ENCODE assay signal across 22 cellular contexts in the genomic region with DNA sequence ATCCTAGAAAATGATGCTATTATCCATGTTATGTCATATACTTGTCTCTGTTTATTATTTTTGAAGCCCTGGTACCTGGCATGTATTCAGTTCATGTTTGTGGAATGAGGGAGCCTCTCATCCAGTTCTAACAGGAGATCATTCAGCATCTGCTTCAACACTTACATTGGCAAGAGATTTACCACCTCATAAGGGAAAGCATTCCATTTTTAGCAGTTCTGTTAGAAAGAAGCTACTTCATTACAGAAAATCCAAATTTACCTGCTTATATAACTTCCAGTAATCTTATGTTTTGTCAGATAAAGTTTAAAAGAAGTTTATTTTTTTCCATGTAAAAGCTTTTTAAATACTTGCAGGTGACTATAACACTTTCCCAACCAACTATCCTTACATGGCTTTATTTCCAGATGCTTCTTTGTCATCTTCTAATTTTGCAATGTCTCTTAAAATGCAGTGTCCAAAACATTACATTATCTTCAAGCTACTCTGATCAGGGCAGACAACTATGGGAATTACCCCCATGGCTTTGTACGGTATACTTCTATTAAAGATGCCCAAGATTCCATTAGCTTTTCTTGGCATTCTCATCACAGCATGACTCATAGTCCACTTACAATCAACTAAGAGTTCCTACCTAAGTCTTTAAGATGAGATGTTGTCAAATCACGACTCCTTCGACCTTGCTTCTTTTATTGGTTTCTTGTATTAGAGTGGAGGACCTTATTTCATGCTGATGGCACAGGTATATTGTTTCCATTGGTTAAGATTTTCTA.
DNase-seq lines count a peak whose midpoint lies in the region; ATAC-seq and TF ChIP-seq lines count a peak whose summit lies in the region.
"Had no signal": no experiment of that assay in that cellular context is flagged by ENCODE, and none has a peak within 500 bp of the region (broad histone marks: within the 10 kb centered on the region; RNA-seq: fewer than 3 reads in every experiment).

No MANE protein-coding gene starts in this region.

- no peak overlapping the region for H3K27ac ChIP-seq in DND-41 (ENCODE audit: low read length)
- H3K27ac ChIP-seq in IMR-90 (ENCODE audit: insufficient read depth, low read length), result no peak overlapping the region
- no peak overlapping the region for H3K27ac ChIP-seq in breast epithelium
- H3K27ac ChIP-seq: BLaER1, RWPE1 had no signal

- H2AFZ ChIP-seq in DND-41 (ENCODE audit: low read depth, low read length) (0 out of 2 replicates have a peak overlapping the region, but pooled peaks have one; percentile 22), IMR-90 (replicated peaks; ENCODE audit: low read length, poor library complexity) (no peak overlapping the region)
- H2AFZ ChIP-seq: GM23338 had no signal

- H4K5ac ChIP-seq in IMR-90 (ENCODE audit: low read depth, low read length), result no peak overlapping the region

- no peaks in the 10 kb centered on the region for H3K36me3 ChIP-seq in DND-41 (ENCODE audit: insufficient read depth, low read length)
- no peaks in the 10 kb centered on the region for H3K36me3 ChIP-seq in IMR-90 (ENCODE audit: control insufficient read depth, insufficient read depth, low read length)
- H3K36me3 ChIP-seq in breast epithelium, result no peaks in the 10 kb centered on the region
- H3K36me3 ChIP-seq: BLaER1 had no signal

- ATAC-seq in DND-41 (ENCODE audit: insufficient read depth, low read depth) (no peak), IMR-90 (ENCODE audit: low read depth) (no peak), GM19463 (IDR thresholded peaks at IDR 0.05; ENCODE audit: unreplicated experiment) (no peak)
- ATAC-seq: GM23338, K562 had no signal

- no peaks in the 10 kb centered on the region for H3K9me3 ChIP-seq in DND-41 (ENCODE audit: insufficient read depth, low read length, severe bottlenecking)
- H3K9me3 ChIP-seq in IMR-90 (ENCODE audit: control insufficient read depth, insufficient read depth, low read length), result no peaks in the 10 kb centered on the region
- H3K9me3 ChIP-seq in breast epithelium, result no peaks in the 10 kb centered on the region
- H3K9me3 ChIP-seq: BLaER1 had no signal

- no TSS peak for BruUV-seq in IMR-90 (replicated peaks; lab: Mats Ljungman, UMichigan)

- no peak overlapping the region for H4K8ac ChIP-seq in IMR-90 (ENCODE audit: low read depth in 2 of 2, low read length in 2 of 2)

- in situ Hi-C loops in IMR-90 (cut with MboI; ENCODE audit: low sequenced_read_pairs), result no loop called here

- H2AK5ac ChIP-seq in IMR-90 (ENCODE audit: low read depth, low read length), result no peak overlapping the region

- no peak overlapping the region for H3K4ac ChIP-seq in IMR-90 (ENCODE audit: low read depth, low read length)

- TF ChIP-seq RAD21 in IMR-90 (IDR thresholded peaks at IDR 0.05; ENCODE audit: low read length), result no peak

- TF ChIP-seq CTCF in DND-41 (IDR thresholded peaks at IDR 0.05; ENCODE audit: borderline replicate concordance, extremely low read depth, low read length, poor library complexity, severe bottlenecking), result no peak
- no peak for TF ChIP-seq CTCF in IMR-90 (conservative IDR thresholded peaks at IDR 0.05; ENCODE audit: low read depth, low read length)
- TF ChIP-seq CTCF in choroid plexus epithelial cell (conservative IDR thresholded peaks at IDR 0.05; ENCODE audit: low read depth, low read length), result no peak
- TF ChIP-seq CTCF in breast epithelium (IDR thresholded peaks at IDR 0.05), result no peak

- H3K27me3 ChIP-seq in DND-41 (ENCODE audit: insufficient read depth, low read length, poor library complexity) (no peaks in the 10 kb centered on the region), IMR-90 (ENCODE audit: control insufficient read depth, insufficient read depth, low read length) (no peaks in the 10 kb centered on the region), breast epithelium (no peaks in the 10 kb centered on the region)
- H3K27me3 ChIP-seq: BLaER1 had no signal

- H3K4me1 ChIP-seq in DND-41 (ENCODE audit: insufficient read depth, low read length) (no peaks in the 10 kb centered on the region), IMR-90 (ENCODE audit: control insufficient read depth, insufficient read depth, low read length) (peaks cover under 1% of the 10 kb centered on the region), breast epithelium (no peaks in the 10 kb centered on the region)
- H3K4me1 ChIP-seq: BLaER1 had no signal

- dilution Hi-C loops in IMR-90 (cut with HindIII; ENCODE audit: low sequenced_read_pairs, unreplicated experiment), result no loop called here

- H3K9ac ChIP-seq in DND-41 (ENCODE audit: low read depth, low read length) (no peak overlapping the region), IMR-90 (ENCODE audit: low read depth, low read length) (no peak overlapping the region)
- H3K9ac ChIP-seq: BLaER1 had no signal

- no CpG with 5 or more reads among the region's 3 CpGs for WGBS in IMR-90 (ENCODE audit: extremely low coverage in 2 of 2, insufficient read length in 1 of 2), 2 experiments

- no peak overlapping the region for H3K4me2 ChIP-seq in DND-41 (ENCODE audit: insufficient read depth, low read length)
- no peak overlapping the region for H3K4me2 ChIP-seq in IMR-90 (ENCODE audit: low read depth, low read length)
- H3K4me2 ChIP-seq: BLaER1, GM23338 had no signal

- no peak overlapping the region for H2AK9ac ChIP-seq in IMR-90 (replicated peaks; ENCODE audit: low read depth, low read length, poor library complexity)

- TF ChIP-seq POLR2A in IMR-90 (IDR thresholded peaks at IDR 0.05; ENCODE audit: low read depth, low read length) (no peak), breast epithelium (IDR thresholded peaks at IDR 0.05) (no peak)

- no peak overlapping the region for H2BK5ac ChIP-seq in IMR-90 (ENCODE audit: low read depth, low read length, poor library complexity, severe bottlenecking)

- no peak overlapping the region for H3K14ac ChIP-seq in IMR-90 (replicated peaks; ENCODE audit: low read depth, low read length)

- no peaks in the 10 kb centered on the region for H3K9me1 ChIP-seq in IMR-90 (ENCODE audit: insufficient read depth, low read length)

- H4K20me1 ChIP-seq in DND-41 (ENCODE audit: insufficient read depth, low read length) (no peaks in the 10 kb centered on the region), IMR-90 (ENCODE audit: insufficient read depth, low read length) (no peaks in the 10 kb centered on the region)
- H4K20me1 ChIP-seq: BLaER1 had no signal

- H2BK15ac ChIP-seq in IMR-90 (ENCODE audit: low read depth, low read length), result no peak overlapping the region

- no peak overlapping the region for H3K23ac ChIP-seq in IMR-90 (ENCODE audit: low read depth, low read length)

- no peaks in the 10 kb centered on the region for H3K79me2 ChIP-seq in DND-41 (ENCODE audit: insufficient read depth, low read length)

- no peak overlapping the region for H2BK20ac ChIP-seq in IMR-90 (ENCODE audit: low read depth, low read length)

- H3K56ac ChIP-seq in IMR-90 (ENCODE audit: extremely low read depth, insufficient read depth, low read length), result no peak overlapping the region

- POLR2A ChIA-PET in IMR-90 (lab: Charles Lee; ENCODE audit: unreplicated experiment), result no interaction called here

- intact Hi-C loops in IMR-90 (cut with micrococcal nuclease), result no loop called here
- intact Hi-C loops in breast epithelium (cut with DNase I; ENCODE audit: low total_unique reads), result no loop called here

- CTCF ChIA-PET in IMR-90 (lab: Yijun Ruan, JAX), result no interaction called here

- no peak overlapping the region for H2BK120ac ChIP-seq in IMR-90 (ENCODE audit: low read depth, low read length)

- no peak overlapping the region for H3K18ac ChIP-seq in IMR-90 (ENCODE audit: low read depth, low read length)

- H3K4me3 ChIP-seq in DND-41 (ENCODE audit: low read depth in 1 of 2, low read length in 2 of 2), result no peak overlapping the region
- H3K4me3 ChIP-seq in IMR-90 (ENCODE audit: insufficient read depth, low read depth, low read length), result no peak overlapping the region
- H3K4me3 ChIP-seq in choroid plexus epithelial cell (ENCODE audit: low read depth, low read length), result no peak overlapping the region
- no peak overlapping the region for H3K4me3 ChIP-seq in breast epithelium
- H3K4me3 ChIP-seq: BLaER1, GM23338, K562 had no signal

- DNase-seq in DND-41, result no peak
- peak; percentile 25 for DNase-seq in IMR-90
- DNase-seq in choroid plexus epithelial cell (ENCODE audit: low read depth), result peak; percentile 17
- peak; percentile 44 for DNase-seq in middle frontal gyrus (ENCODE audit: extremely low spot score, low spot score)
- DNase-seq in breast epithelium (ENCODE audit: low spot score in 2 of 2), result no peak
- DNase-seq in NCI-H345 (lab: John Stamatoyannopoulos, UW), result no peak
- DNase-seq: CD4-positive, CD25-positive, alpha-beta regulatory T cell; DMS53; H9; Kasumi-1; NCI-H1092 treated with DMSO at 0.1 percent for 48 hours; NCI-H1436; NCI-H1930; NCI-H2107; NCI-H526 treated with DMSO at 0.1 percent for 48 hours; SHP77; SW 1271 had no signal

- H4K91ac ChIP-seq in IMR-90 (ENCODE audit: insufficient read depth, low read depth, low read length), result no peak overlapping the region

- no peaks in the 10 kb centered on the region for H3K79me1 ChIP-seq in IMR-90 (ENCODE audit: low read depth in 1 of 2, low read length in 2 of 2)

TF ChIP-seq in IMR-90, 13 proteins besides CTCF, POLR2A, EP300 and RAD21:
- TF ChIP-seq SMC3 (IDR thresholded peaks at IDR 0.05; ENCODE audit: low read depth, low read length), result no peak
- TF ChIP-seq NFE2L2 (IDR thresholded peaks at IDR 0.05; ENCODE audit: low read depth, low read length), result no peak
- no peak for TF ChIP-seq RCOR1 (IDR thresholded peaks at IDR 0.05; ENCODE audit: insufficient replicate concordance, low read length)
- TF ChIP-seq, protein P1, sequence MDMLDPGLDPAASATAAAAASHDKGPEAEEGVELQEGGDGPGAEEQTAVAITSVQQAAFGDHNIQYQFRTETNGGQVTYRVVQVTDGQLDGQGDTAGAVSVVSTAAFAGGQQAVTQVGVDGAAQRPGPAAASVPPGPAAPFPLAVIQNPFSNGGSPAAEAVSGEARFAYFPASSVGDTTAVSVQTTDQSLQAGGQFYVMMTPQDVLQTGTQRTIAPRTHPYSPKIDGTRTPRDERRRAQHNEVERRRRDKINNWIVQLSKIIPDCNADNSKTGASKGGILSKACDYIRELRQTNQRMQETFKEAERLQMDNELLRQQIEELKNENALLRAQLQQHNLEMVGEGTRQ (IDR thresholded peaks at IDR 0.05; ENCODE audit: low read depth, low read length), result no peak
- TF ChIP-seq MAZ (IDR thresholded peaks at IDR 0.05; ENCODE audit: borderline replicate concordance, low read depth, low read length), result no peak
- no peak for TF ChIP-seq BHLHE40 (IDR thresholded peaks at IDR 0.05; ENCODE audit: low read depth, low read length)
- no peak for TF ChIP-seq MXI1 (IDR thresholded peaks at IDR 0.05; ENCODE audit: borderline replicate concordance, low read depth, low read length)
- no peak for TF ChIP-seq CEBPB (IDR thresholded peaks at IDR 0.05; ENCODE audit: low read depth, low read length)

Comparison
In these comparisons a context has a peak if more than half of its experiments do, and no peak if none do; other contexts are left out.
1. DNase-seq: peak in IMR-90 (single experiment), choroid plexus epithelial cell (single experiment) and middle frontal gyrus (single experiment); none in DND-41 (single experiment), breast epithelium (0 of 2) and NCI-H345 (single experiment).